Comparison of ENCODE assay signal across 15 cellular contexts in the genomic region with DNA sequence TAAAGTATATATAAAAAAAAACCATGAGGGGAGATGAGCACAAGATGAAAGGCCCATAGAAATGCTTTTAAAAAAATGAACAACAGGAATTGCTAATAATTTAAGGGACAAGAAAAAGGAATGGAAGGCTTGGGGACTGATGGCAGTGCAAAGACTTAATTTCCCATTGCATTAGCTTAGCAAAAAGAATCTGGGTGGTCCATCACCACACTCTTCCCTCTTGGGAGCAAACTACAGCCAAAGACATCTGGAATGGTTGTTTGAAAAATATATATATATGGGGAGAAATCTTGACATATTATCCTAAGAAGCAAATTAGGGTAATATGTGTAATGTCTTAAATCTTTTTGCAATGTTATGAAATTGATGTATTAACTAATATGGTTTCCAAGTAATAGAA.
"Had no signal": no experiment of that assay in that cellular context is flagged by ENCODE, and none has a peak within 500 bp of the region (broad histone marks: within the 10 kb centered on the region; RNA-seq: fewer than 3 reads in every experiment).

No MANE protein-coding gene starts in this region.

- H3K27me3 ChIP-seq: colonic mucosa, neural progenitor cell, right atrium auricular region, thyroid gland had no signal

- H2AFZ ChIP-seq: neural progenitor cell had no signal

- H3K4me3 ChIP-seq: colonic mucosa, neural progenitor cell, right atrium auricular region, thyroid gland had no signal

- DNase-seq: activated CD4-positive, alpha-beta T cell treated with anti-CD3 and anti-CD28 coated beads, Interleukin-2, amount 50 U/mL, for 48 hours; activated CD4-positive, CD25-positive, alpha-beta regulatory T cell treated with anti-CD3 and anti-CD28 coated beads, Interleukin-2, amount 50 U/mL, for 72 hours; activated CD8-positive, alpha-beta memory T cell treated with anti-CD3 and anti-CD28 coated beads, Interleukin-2, amount 10 ng/mL, durations not matched to agents 7 days and 5 days; activated gamma-delta T cell treated with Interleukin-2 at 50 U/mL for 16 hours; activated naive CD8-positive, alpha-beta T cell treated with anti-CD3 and anti-CD28 coated beads, Interleukin-2, amount 10 ng/mL, durations not matched to agents 7 days and 5 days; activated T-cell treated with anti-CD3 and anti-CD28 coated beads, Interleukin-2, amount 50 U/mL, for 4 hours; aorta; colonic mucosa; effector CD8-positive, alpha-beta T cell; hypothalamus; T-helper 9 cell; thyroid gland had no signal

- H3K4me2 ChIP-seq: neural progenitor cell had no signal

- H3K4me1 ChIP-seq: colonic mucosa, right atrium auricular region, thyroid gland had no signal

- H3K27ac ChIP-seq: colonic mucosa, neural progenitor cell, right atrium auricular region, thyroid gland had no signal

- H3K36me3 ChIP-seq: colonic mucosa, neural progenitor cell, right atrium auricular region, thyroid gland had no signal

- H3K9ac ChIP-seq: neural progenitor cell had no signal

- ATAC-seq: activated CD8-positive, alpha-beta memory T cell treated with anti-CD3 and anti-CD28 coated beads, Interleukin-2, amount 10 ng/mL, durations not matched to agents 7 days and 5 days; activated T-cell treated with anti-CD3 and anti-CD28 coated beads, Interleukin-2, amount 50 U/mL, for 4 hours; stimulated activated effector memory CD8-positive, alpha-beta T cell treated with anti-CD3 and anti-CD28 coated beads, Interleukin-12 subunit alpha, Interleukin-12 subunit beta, amount 100 ng/mL, for 72 hours had no signal

- H3K9me3 ChIP-seq: colonic mucosa, right atrium auricular region, thyroid gland had no signal
